Comparison of ENCODE assay signal across 16 cellular contexts in the genomic region with DNA sequence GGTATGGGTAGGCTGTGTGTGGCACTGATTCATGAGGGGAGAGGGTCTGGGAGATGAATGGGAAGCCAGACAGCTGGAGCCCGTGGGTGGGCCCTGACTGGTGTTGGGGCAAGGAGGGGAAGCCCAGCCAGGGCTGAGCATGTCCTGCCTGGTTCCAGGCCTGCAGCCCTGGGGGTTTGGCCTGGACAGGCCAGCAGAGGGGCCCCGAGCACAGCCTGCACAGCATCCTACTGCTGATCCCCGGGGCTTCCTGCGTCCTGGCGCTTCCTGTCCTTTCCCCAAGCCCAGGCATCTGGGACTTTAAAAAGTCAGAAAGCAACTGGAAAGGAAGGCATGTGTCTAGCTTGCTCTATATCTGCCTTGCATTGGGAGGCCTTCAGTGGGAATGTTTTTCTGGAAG. TPM values are rescaled to one million over a fixed set of nuclear protein-coding genes. Genes with fewer than 3 reads are reported as not detected.
A peak's percentile ranks its signal among the peaks of the same experiment; 100 is the strongest.
DNase-seq lines count a peak whose midpoint lies in the region; ATAC-seq and TF ChIP-seq lines count a peak whose summit lies in the region.
"Had no signal": no experiment of that assay in that cellular context is flagged by ENCODE, and none has a peak within 500 bp of the region (broad histone marks: within the 10 kb centered on the region; RNA-seq: fewer than 3 reads in every experiment).

No MANE protein-coding gene starts in this region.

- H4K8ac ChIP-seq in mesendoderm (ENCODE audit: low read depth, low read length) = no peak overlapping the region

- H3K36me3 ChIP-seq in BE2C (no peaks in the 10 kb centered on the region), mesendoderm (ENCODE audit: control insufficient read depth, insufficient read depth, low read length) (no peaks in the 10 kb centered on the region), mucosa of descending colon (ENCODE audit: low read depth) (no peaks in the 10 kb centered on the region), vagina (no peaks in the 10 kb centered on the region)

- H3K27me3 ChIP-seq in BE2C (no peaks in the 10 kb centered on the region), mesendoderm (ENCODE audit: insufficient read depth, low read length, poor library complexity) (no peaks in the 10 kb centered on the region), vagina (no peaks in the 10 kb centered on the region)

- H3K18ac ChIP-seq in mesendoderm (ENCODE audit: low read length) = no peak overlapping the region

- H3K9me3 ChIP-seq in BE2C = no peaks in the 10 kb centered on the region
- H3K9me3 ChIP-seq in mucosa of descending colon = no peaks in the 10 kb centered on the region
- H3K9me3 ChIP-seq in vagina = no peaks in the 10 kb centered on the region
- H3K9me3 ChIP-seq: A549 had no signal

- no peak overlapping the region for H2BK120ac ChIP-seq in mesendoderm (ENCODE audit: low read depth, low read length)

- H3K4me1 ChIP-seq in BE2C (no peaks in the 10 kb centered on the region; the same call in 1 of the 2 replicates), mesendoderm (ENCODE audit: control insufficient read depth, low read depth, low read length) (no peaks in the 10 kb centered on the region), mucosa of descending colon (ENCODE audit: low read depth) (peaks cover 3% of the 10 kb centered on the region), vagina (peaks cover 2% of the 10 kb centered on the region)

- peaks cover 3% of the 10 kb centered on the region for H3K79me2 ChIP-seq in mesendoderm (ENCODE audit: control insufficient read depth, insufficient read depth, low read length)

- no peak overlapping the region for H2AK5ac ChIP-seq in mesendoderm (ENCODE audit: low read length)

- no CpG with 5 or more reads among the region's 5 CpGs for WGBS in mesendoderm (ENCODE audit: extremely low coverage, insufficient coverage, low lambda C conversion rate)

- H3K23ac ChIP-seq in mesendoderm (ENCODE audit: low read length) = no peak overlapping the region

- no peak overlapping the region for H2BK5ac ChIP-seq in mesendoderm (ENCODE audit: low read length)

- H3K27ac ChIP-seq in mesendoderm (ENCODE audit: low read depth, low read length) = no peak overlapping the region
- H3K27ac ChIP-seq in vagina = no peak overlapping the region
- H3K27ac ChIP-seq: A549 had no signal

- no peak for TF ChIP-seq POLR2A in vagina (IDR thresholded peaks at IDR 0.05)

- no peak for ATAC-seq in mucosa of descending colon
- ATAC-seq in HG03280 (IDR thresholded peaks at IDR 0.05; ENCODE audit: unreplicated experiment) = no peak
- ATAC-seq: A549, HCT116 had no signal

- no peak overlapping the region for H2BK15ac ChIP-seq in mesendoderm (replicated peaks; ENCODE audit: low read depth)

- H3K4me2 ChIP-seq in mesendoderm (ENCODE audit: low read length) = no peak overlapping the region
- H3K4me2 ChIP-seq: A549 had no signal

- H4K5ac ChIP-seq in mesendoderm (ENCODE audit: low read length) = no peak overlapping the region

- no peak overlapping the region for H3K56ac ChIP-seq in mesendoderm (ENCODE audit: low read length)

- H3K4ac ChIP-seq in mesendoderm (ENCODE audit: low read depth, low read length) = no peak overlapping the region

- H3K9ac ChIP-seq in mesendoderm (ENCODE audit: low read length) = no peak overlapping the region

- no peaks in the 10 kb centered on the region for H3K79me1 ChIP-seq in mesendoderm (ENCODE audit: low read length)

- TF ChIP-seq CTCF in BE2C (IDR thresholded peaks at IDR 0.05; ENCODE audit: low read depth, low read length) = peak; percentile 29
- TF ChIP-seq CTCF in choroid plexus epithelial cell (conservative IDR thresholded peaks at IDR 0.05; ENCODE audit: low read depth, low read length) = peak; percentile 64
- TF ChIP-seq CTCF in mucosa of descending colon (IDR thresholded peaks at IDR 0.05) = no peak
- no peak for TF ChIP-seq CTCF in vagina (IDR thresholded peaks at IDR 0.05)

- intact Hi-C loops in mucosa of descending colon (cut with DNase I, micrococcal nuclease) = no loop called here
- intact Hi-C loops in vagina (cut with DNase I) = no loop called here

- no peak overlapping the region for H3K4me3 ChIP-seq in BE2C (ENCODE audit: low read depth, low read length)
- H3K4me3 ChIP-seq in choroid plexus epithelial cell (ENCODE audit: low read depth, low read length) = no peak overlapping the region
- no peak overlapping the region for H3K4me3 ChIP-seq in mesendoderm (ENCODE audit: low read length)
- no peak overlapping the region for H3K4me3 ChIP-seq in mucosa of descending colon
- H3K4me3 ChIP-seq in vagina = no peak overlapping the region
- H3K4me3 ChIP-seq: A549 had no signal

- DNase-seq in BE2C (no peak), choroid plexus epithelial cell (ENCODE audit: low read depth) (peak; percentile 65), mesendoderm (peak; percentile 24), Ammon's horn (ENCODE audit: low spot score) (no peak), mucosa of descending colon (no peak), vagina (ENCODE audit: extremely low spot score in 2 of 2) (no peak)
- DNase-seq: CD4-positive, CD25-positive, alpha-beta regulatory T cell; DMS79; NCI-H2029; NCI-H510A treated with DMSO at 0.1 percent for 48 hours; SHP77 treated with DMSO at 0.1 percent for 48 hours had no signal

TF ChIP-seq in PFSK-1, 5 proteins besides CTCF, POLR2A, EP300 and RAD21:
- TF ChIP-seq FOXP2 (optimal IDR thresholded peaks at IDR 0.05; ENCODE audit: borderline replicate concordance, extremely low read depth, extremely low read length, insufficient read depth) (peak; percentile 70), SIN3A (IDR thresholded peaks at IDR 0.05; ENCODE audit: borderline replicate concordance, insufficient read depth, low read length) (no peak)
- TF ChIP-seq, protein P1, sequence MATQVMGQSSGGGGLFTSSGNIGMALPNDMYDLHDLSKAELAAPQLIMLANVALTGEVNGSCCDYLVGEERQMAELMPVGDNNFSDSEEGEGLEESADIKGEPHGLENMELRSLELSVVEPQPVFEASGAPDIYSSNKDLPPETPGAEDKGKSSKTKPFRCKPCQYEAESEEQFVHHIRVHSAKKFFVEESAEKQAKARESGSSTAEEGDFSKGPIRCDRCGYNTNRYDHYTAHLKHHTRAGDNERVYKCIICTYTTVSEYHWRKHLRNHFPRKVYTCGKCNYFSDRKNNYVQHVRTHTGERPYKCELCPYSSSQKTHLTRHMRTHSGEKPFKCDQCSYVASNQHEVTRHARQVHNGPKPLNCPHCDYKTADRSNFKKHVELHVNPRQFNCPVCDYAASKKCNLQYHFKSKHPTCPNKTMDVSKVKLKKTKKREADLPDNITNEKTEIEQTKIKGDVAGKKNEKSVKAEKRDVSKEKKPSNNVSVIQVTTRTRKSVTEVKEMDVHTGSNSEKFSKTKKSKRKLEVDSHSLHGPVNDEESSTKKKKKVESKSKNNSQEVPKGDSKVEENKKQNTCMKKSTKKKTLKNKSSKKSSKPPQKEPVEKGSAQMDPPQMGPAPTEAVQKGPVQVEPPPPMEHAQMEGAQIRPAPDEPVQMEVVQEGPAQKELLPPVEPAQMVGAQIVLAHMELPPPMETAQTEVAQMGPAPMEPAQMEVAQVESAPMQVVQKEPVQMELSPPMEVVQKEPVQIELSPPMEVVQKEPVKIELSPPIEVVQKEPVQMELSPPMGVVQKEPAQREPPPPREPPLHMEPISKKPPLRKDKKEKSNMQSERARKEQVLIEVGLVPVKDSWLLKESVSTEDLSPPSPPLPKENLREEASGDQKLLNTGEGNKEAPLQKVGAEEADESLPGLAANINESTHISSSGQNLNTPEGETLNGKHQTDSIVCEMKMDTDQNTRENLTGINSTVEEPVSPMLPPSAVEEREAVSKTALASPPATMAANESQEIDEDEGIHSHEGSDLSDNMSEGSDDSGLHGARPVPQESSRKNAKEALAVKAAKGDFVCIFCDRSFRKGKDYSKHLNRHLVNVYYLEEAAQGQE (IDR thresholded peaks at IDR 0.05; ENCODE audit: insufficient read depth in 1 of 2, low read depth in 2 of 2, low read length in 2 of 2) = no peak
TF ChIP-seq in PFSK-1: peak in this region for 1.

RNA-seq across cellular contexts. Expression of a gene that starts 4.6 kb away (rescaled TPM):
- polyA plus RNA-seq in BE2C (2012; ENCODE audit: insufficient read depth, insufficient read length, low read depth) = 80.6 TPM
- 37.4 TPM for polyA plus RNA-seq in PFSK-1 (2012; ENCODE audit: insufficient read length, low read depth)
- 73.3 TPM for polyA plus RNA-seq in mesendoderm (2013, experiment 1 of 2)
- 73.9 TPM for polyA plus RNA-seq in mesendoderm (2013, experiment 2 of 2)
- total RNA-seq in mucosa of descending colon = 10 to 100 TPM; 42.7 to 89.5 (median 72.5) TPM
- 33.1 TPM for total RNA-seq in vagina

RNA-seq across cellular contexts. Expression of a gene that starts 16.6 kb away (rescaled TPM):
- polyA plus RNA-seq in BE2C (2012; ENCODE audit: insufficient read depth, insufficient read length, low read depth) = 154 TPM
- polyA plus RNA-seq in PFSK-1 (2012; ENCODE audit: insufficient read length, low read depth) = 319 TPM
- 78.8 TPM for polyA plus RNA-seq in mesendoderm (2013, experiment 1 of 2)
- 83.5 TPM for polyA plus RNA-seq in mesendoderm (2013, experiment 2 of 2)
- total RNA-seq in mucosa of descending colon (100 to 1,000 TPM; 150 to 316 (median 184) TPM), vagina (188 TPM)

RNA-seq across cellular contexts. Expression of a gene that starts 18.8 kb away (rescaled TPM):
- polyA plus RNA-seq in BE2C (2012; ENCODE audit: insufficient read depth, insufficient read length, low read depth) = 2.9 TPM
- polyA plus RNA-seq in PFSK-1 (2012; ENCODE audit: insufficient read length, low read depth) = 0.74 TPM
- 1.3 TPM for polyA plus RNA-seq in mesendoderm (2013, experiment 1 of 2)
- polyA plus RNA-seq in mesendoderm (2013, experiment 2 of 2) = 1.3 TPM
- total RNA-seq in mucosa of descending colon (under 1 TPM; 0.28 to 0.82 (median 0.55) TPM), vagina (not detected)
- polyA plus RNA-seq: A549 had no signal

RNA-seq across cellular contexts. Expression of a gene that starts 29.1 kb away (rescaled TPM):
- polyA plus RNA-seq in BE2C (2012; ENCODE audit: insufficient read depth, insufficient read length, low read depth) = not detected
- polyA plus RNA-seq in PFSK-1 (2012; ENCODE audit: insufficient read length, low read depth) = not detected
- polyA plus RNA-seq in mesendoderm (2013, experiment 1 of 2) = 0.15 TPM
- polyA plus RNA-seq in mesendoderm (2013, experiment 2 of 2) = 0.21 TPM
- not detected for total RNA-seq in mucosa of descending colon
- total RNA-seq in vagina = not detected
- total RNA-seq: LHCN-M2 had no signal
- polyA plus RNA-seq: A549; CD4-positive, CD25-positive, alpha-beta regulatory T cell had no signal

RNA-seq across cellular contexts. Expression of a gene that starts 38.7 kb away (rescaled TPM):
- polyA plus RNA-seq in BE2C (2012; ENCODE audit: insufficient read depth, insufficient read length, low read depth) = 54.7 TPM
- polyA plus RNA-seq in PFSK-1 (2012; ENCODE audit: insufficient read length, low read depth) = 46.4 TPM
- 16.0 TPM for polyA plus RNA-seq in mesendoderm (2013, experiment 1 of 2)
- 17.0 TPM for polyA plus RNA-seq in mesendoderm (2013, experiment 2 of 2)
- 10 to 100 TPM in 2 of 3 donors, 1 to 10 TPM in 1; 9.5 to 22.8 (median 15.1) TPM for total RNA-seq in mucosa of descending colon
- 26.5 TPM for total RNA-seq in vagina

Comparison
In these comparisons a context has a peak if more than half of its experiments do, and no peak if none do; other contexts are left out.
1. DNase-seq: peak in choroid plexus epithelial cell (single experiment) and mesendoderm (single experiment); none in BE2C (single experiment), Ammon's horn (single experiment), mucosa of descending colon (0 of 3) and vagina (0 of 2).
2. CTCF ChIP-seq: peak in BE2C (single experiment) and choroid plexus epithelial cell (single experiment); none in mucosa of descending colon (single experiment) and vagina (0 of 3).